ENCODE assay signal across 12 cellular contexts in the genomic region with DNA sequence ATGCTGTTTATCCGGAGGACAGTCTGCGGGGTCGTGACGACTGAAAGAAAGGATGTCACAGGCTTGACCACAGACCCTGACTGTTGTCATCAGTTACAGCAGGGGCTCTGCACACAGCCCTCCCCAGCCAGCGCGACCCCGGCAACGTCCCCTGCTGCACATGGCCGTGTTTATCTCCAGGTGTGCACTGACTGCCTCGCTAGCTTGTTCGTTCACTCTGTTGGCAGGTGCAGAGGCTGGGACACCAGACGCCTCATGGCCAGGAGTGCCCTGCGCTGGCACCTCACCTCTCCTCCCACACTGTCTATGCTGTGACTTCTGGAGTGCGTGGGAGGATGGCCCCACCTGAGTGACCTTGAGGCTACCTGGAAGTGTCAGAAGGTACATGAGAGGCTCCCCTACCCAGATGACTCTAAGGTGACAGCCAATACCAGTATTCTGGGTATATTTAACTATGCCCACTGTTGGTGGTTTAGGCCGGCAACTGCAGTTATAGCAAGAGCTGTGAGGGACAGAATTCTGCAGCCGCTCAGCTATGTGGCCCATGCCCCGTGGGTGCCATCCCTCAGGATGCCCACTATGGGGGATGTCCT. TPM values are rescaled to one million over a fixed set of nuclear protein-coding genes. Genes with fewer than 3 reads are reported as not detected.
DNase-seq lines count a peak whose midpoint lies in the region; ATAC-seq and TF ChIP-seq lines count a peak whose summit lies in the region.
"Had no signal": no experiment of that assay in that cellular context is flagged by ENCODE, and none has a peak within 500 bp of the region (broad histone marks: within the 10 kb centered on the region; RNA-seq: fewer than 3 reads in every experiment).

No MANE protein-coding gene starts in this region.

- H3K79me2 ChIP-seq in mammary epithelial cell (ENCODE audit: insufficient read depth, low read length) (no peaks in the 10 kb centered on the region), osteoblast (ENCODE audit: insufficient read depth, low read length) (no peaks in the 10 kb centered on the region), neural progenitor cell (ENCODE audit: low read depth) (no peaks in the 10 kb centered on the region), PC-3 (ENCODE audit: low read length) (no peaks in the 10 kb centered on the region)

- no peaks in the 10 kb centered on the region for H3K27me3 ChIP-seq in breast epithelium
- H3K27me3 ChIP-seq in mammary epithelial cell (ENCODE audit: insufficient read depth, low read length), result no peaks in the 10 kb centered on the region
- H3K27me3 ChIP-seq in osteoblast (ENCODE audit: insufficient read depth, low read length), result no peaks in the 10 kb centered on the region
- no peaks in the 10 kb centered on the region for H3K27me3 ChIP-seq in uterus
- H3K27me3 ChIP-seq in neural progenitor cell, result no peaks in the 10 kb centered on the region
- H3K27me3 ChIP-seq in PC-3 (ENCODE audit: low read length), result no peaks in the 10 kb centered on the region

- no peaks in the 10 kb centered on the region for H4K20me1 ChIP-seq in mammary epithelial cell (ENCODE audit: insufficient read depth, low read length)
- H4K20me1 ChIP-seq in osteoblast (ENCODE audit: insufficient read depth, low read length), result peaks cover 11% of the 10 kb centered on the region
- peaks cover 6% of the 10 kb centered on the region for H4K20me1 ChIP-seq in neural progenitor cell (ENCODE audit: low read depth)
- H4K20me1 ChIP-seq in PC-3 (ENCODE audit: low read length), result no peaks in the 10 kb centered on the region

- no peak overlapping the region for H2AFZ ChIP-seq in mammary epithelial cell (ENCODE audit: low read depth, low read length)
- no peak overlapping the region for H2AFZ ChIP-seq in osteoblast (ENCODE audit: low read length)
- no peak overlapping the region for H2AFZ ChIP-seq in neural progenitor cell (replicated peaks)
- H2AFZ ChIP-seq in PC-3 (ENCODE audit: low read length), result no peak overlapping the region

- POLR2A ChIA-PET in PC-3 (lab: Charles Lee; ENCODE audit: unreplicated experiment), result no interaction called here

- peaks cover 2% of the 10 kb centered on the region for H3K4me1 Mint-ChIP-seq in neural progenitor cell
- H3K4me1 Mint-ChIP-seq: activated naive CD8-positive, alpha-beta T cell treated with anti-CD3 and anti-CD28 coated beads, Interleukin-2, amount 10 ng/mL, durations not matched to agents 7 days and 5 days had no signal

- H3K36me3 Mint-ChIP-seq in neural progenitor cell, result peaks cover 15% of the 10 kb centered on the region

- H3K4me3 Mint-ChIP-seq in neural progenitor cell, result no peak overlapping the region
- H3K4me3 Mint-ChIP-seq: activated naive CD8-positive, alpha-beta T cell treated with anti-CD3 and anti-CD28 coated beads, Interleukin-2, amount 10 ng/mL, durations not matched to agents 7 days and 5 days; dendritic cell treated with granulocyte-macrophage colony-stimulating factor and Interleukin-4, amounts not matched to agents 40 ng/mL and 50 ng/mL, for 4 days had no signal

- WGBS in mammary epithelial cell (ENCODE audit: low coverage, missing lambda C conversion rate), result 85% methylated on average over 17 of the region's 17 CpGs

- TF ChIP-seq POLR2A in breast epithelium (IDR thresholded peaks at IDR 0.05), result no peak
- TF ChIP-seq POLR2A in uterus (IDR thresholded peaks at IDR 0.05), result no peak

- no peaks in the 10 kb centered on the region for H3K9me2 ChIP-seq in PC-3 (replicated peaks; ENCODE audit: low read length)

- TF ChIP-seq CTCF in breast epithelium (IDR thresholded peaks at IDR 0.05) (no peak), mammary epithelial cell (conservative IDR thresholded peaks at IDR 0.05 in 1 of 2, IDR thresholded peaks at IDR 0.05 in 1 of 2; ENCODE audit: extremely low read depth in 1 of 2, insufficient read depth in 1 of 2, low read depth in 1 of 2, low read length in 2 of 2) (no peak), fibroblast of the aortic adventitia (IDR thresholded peaks at IDR 0.05; ENCODE audit: insufficient read depth, low read length) (no peak), osteoblast (IDR thresholded peaks at IDR 0.05; ENCODE audit: extremely low read depth, low read depth, low read length) (no peak), uterus (IDR thresholded peaks at IDR 0.05) (no peak), neural progenitor cell (IDR thresholded peaks at IDR 0.05) (no peak), PC-3 (conservative IDR thresholded peaks at IDR 0.05; ENCODE audit: low read depth, low read length) (no peak)

- H3K9me3 ChIP-seq in breast epithelium (no peaks in the 10 kb centered on the region), mammary epithelial cell (replicated peaks; ENCODE audit: insufficient read depth, low read length) (no peaks in the 10 kb centered on the region), osteoblast (ENCODE audit: low read depth, low read length) (no peaks in the 10 kb centered on the region), uterus (no peaks in the 10 kb centered on the region), neural progenitor cell (ENCODE audit: low read depth) (no peaks in the 10 kb centered on the region), PC-3 (ENCODE audit: low read length) (no peaks in the 10 kb centered on the region)

- H3K36me3 ChIP-seq in breast epithelium, result no peaks in the 10 kb centered on the region
- peaks cover 22% of the 10 kb centered on the region for H3K36me3 ChIP-seq in mammary epithelial cell (ENCODE audit: insufficient read depth, low read length)
- peaks cover 31% of the 10 kb centered on the region for H3K36me3 ChIP-seq in osteoblast (ENCODE audit: insufficient read depth, low read length)
- no peaks in the 10 kb centered on the region for H3K36me3 ChIP-seq in uterus
- no peaks in the 10 kb centered on the region for H3K36me3 ChIP-seq in neural progenitor cell
- H3K36me3 ChIP-seq in PC-3 (ENCODE audit: low read depth, low read length), result peaks cover 47% of the 10 kb centered on the region

- H3K27ac Mint-ChIP-seq in neural progenitor cell, result no peak overlapping the region
- H3K27ac Mint-ChIP-seq: activated naive CD8-positive, alpha-beta T cell treated with anti-CD3 and anti-CD28 coated beads, Interleukin-2, amount 10 ng/mL, durations not matched to agents 7 days and 5 days; dendritic cell treated with granulocyte-macrophage colony-stimulating factor and Interleukin-4, amounts not matched to agents 40 ng/mL and 50 ng/mL, for 4 days had no signal

- in situ Hi-C loops in mammary epithelial cell (cut with MboI; ENCODE audit: low sequenced_read_pairs in 2 of 2), result no loop called here

- H3K9ac ChIP-seq in mammary epithelial cell (ENCODE audit: insufficient read depth, low read length), result no peak overlapping the region
- H3K9ac ChIP-seq in neural progenitor cell, result no peak overlapping the region
- no peak overlapping the region for H3K9ac ChIP-seq in PC-3 (ENCODE audit: low read length)

- H3K4me2 ChIP-seq in mammary epithelial cell (ENCODE audit: insufficient read depth, low read depth, low read length) (no peak overlapping the region), osteoblast (ENCODE audit: insufficient read depth, low read length) (peak overlapping the region; percentile 71), neural progenitor cell (no peak overlapping the region), PC-3 (ENCODE audit: low read length) (no peak overlapping the region)

- dilution Hi-C loops in mammary epithelial cell (cut with HindIII; ENCODE audit: low sequenced_read_pairs), result no loop called here

- intact Hi-C loops in breast epithelium (cut with DNase I; ENCODE audit: low total_unique reads) (no loop called here), mammary epithelial cell (cut with micrococcal nuclease) (no loop called here), uterus (cut with DNase I; ENCODE audit: low total_unique reads) (no loop called here), PC-3 (cut with micrococcal nuclease) (no loop called here)

- H3K4me3 ChIP-seq in breast epithelium (peak overlapping the region in 1 of 3 donors; percentile 37), mammary epithelial cell (replicated peaks in 1 of 3; ENCODE audit: insufficient read depth in 1 of 3, low read depth in 2 of 3, low read length in 3 of 3) (no peak overlapping the region), fibroblast of the aortic adventitia (ENCODE audit: low read depth, low read length) (peak overlapping the region; percentile 17), osteoblast (ENCODE audit: insufficient read depth, low read length) (peak overlapping the region; percentile 40), uterus (no peak overlapping the region), neural progenitor cell (no peak overlapping the region), PC-3 (ENCODE audit: low read length) (no peak overlapping the region)

- H3K4me1 ChIP-seq in breast epithelium, result peaks cover 6 to 11% of the 10 kb centered on the region in 2 donors
- H3K4me1 ChIP-seq in mammary epithelial cell (ENCODE audit: insufficient read depth, low read length), result no peaks in the 10 kb centered on the region
- peaks cover 17% of the 10 kb centered on the region for H3K4me1 ChIP-seq in osteoblast (ENCODE audit: insufficient read depth, low read length)
- peaks cover 0 to 12% of the 10 kb centered on the region in 2 donors for H3K4me1 ChIP-seq in uterus
- no peaks in the 10 kb centered on the region for H3K4me1 ChIP-seq in neural progenitor cell
- no peaks in the 10 kb centered on the region for H3K4me1 ChIP-seq in PC-3 (ENCODE audit: insufficient read depth, low read length)

- peak overlapping the region; percentile 68 to 91 for H3K27ac ChIP-seq in breast epithelium
- H3K27ac ChIP-seq in mammary epithelial cell (ENCODE audit: insufficient read depth, low read depth, low read length), result no peak overlapping the region
- peak overlapping the region; percentile 67 for H3K27ac ChIP-seq in osteoblast (ENCODE audit: low read depth, low read length)
- H3K27ac ChIP-seq in uterus, result peak overlapping the region; percentile 73 to 77
- no peak overlapping the region for H3K27ac ChIP-seq in neural progenitor cell
- H3K27ac ChIP-seq in PC-3 (ENCODE audit: low read length), result no peak overlapping the region

- H3K27me3 Mint-ChIP-seq in neural progenitor cell (ENCODE audit: insufficient read depth, low read depth), result peaks cover 1% of the 10 kb centered on the region
- H3K27me3 Mint-ChIP-seq: activated naive CD8-positive, alpha-beta T cell treated with anti-CD3 and anti-CD28 coated beads, Interleukin-2, amount 10 ng/mL, durations not matched to agents 7 days and 5 days; dendritic cell treated with granulocyte-macrophage colony-stimulating factor and Interleukin-4, amounts not matched to agents 40 ng/mL and 50 ng/mL, for 4 days had no signal

- no peak for ATAC-seq in PC-3

- BruUV-seq in mammary epithelial cell (replicated peaks; lab: Mats Ljungman, UMichigan), result no TSS peak
- no TSS peak for BruUV-seq in PC-3 (replicated peaks; lab: Mats Ljungman, UMichigan)

- H3F3A ChIP-seq in neural progenitor cell (ENCODE audit: low read depth), result no peaks in the 10 kb centered on the region
- no peaks in the 10 kb centered on the region for H3F3A ChIP-seq in PC-3 (ENCODE audit: low read length, unreplicated experiment)

- no peaks in the 10 kb centered on the region for H3K9me3 Mint-ChIP-seq in neural progenitor cell
- H3K9me3 Mint-ChIP-seq: activated naive CD8-positive, alpha-beta T cell treated with anti-CD3 and anti-CD28 coated beads, Interleukin-2, amount 10 ng/mL, durations not matched to agents 7 days and 5 days; dendritic cell treated with granulocyte-macrophage colony-stimulating factor and Interleukin-4, amounts not matched to agents 40 ng/mL and 50 ng/mL, for 4 days had no signal

- DNase-seq in breast epithelium (ENCODE audit: low spot score in 2 of 2), result no peak
- no peak for DNase-seq in mammary epithelial cell
- DNase-seq in fibroblast of the aortic adventitia (ENCODE audit: low read depth), result no peak
- peak; percentile 73 for DNase-seq in osteoblast (ENCODE audit: insufficient read length, low spot score, missing footprints)
- DNase-seq in uterus, result no peak
- no peak for DNase-seq in NCI-H774 (lab: John Stamatoyannopoulos, UW)
- no peak for DNase-seq in neural progenitor cell (ENCODE audit: low spot score)
- no peak for DNase-seq in PC-3
- DNase-seq: activated CD4-positive, CD25-positive, alpha-beta regulatory T cell; activated CD8-positive, alpha-beta memory T cell treated with anti-CD3 and anti-CD28 coated beads, Interleukin-2, amount 50 U/mL, for 48 hours; activated naive CD8-positive, alpha-beta T cell treated with anti-CD3 and anti-CD28 coated beads, Interleukin-2, amount 10 ng/mL, durations not matched to agents 7 days and 5 days had no signal

- CTCF ChIA-PET in mammary epithelial cell (lab: Charles Lee; ENCODE audit: low non-redundant PET), result no interaction called here
- CTCF ChIA-PET in PC-3 (lab: Charles Lee), result no interaction called here

RNA-seq across cellular contexts. Expression of a gene that starts 12.2 kb away (rescaled TPM):
- 10 to 100 TPM; 44.3 to 89.1 (median 51.7) TPM for total RNA-seq in breast epithelium
- total RNA-seq in mammary epithelial cell, result 10 to 100 TPM; 30.2 to 66.3 TPM
- polyA plus RNA-seq in mammary epithelial cell, result 83.0 TPM
- 14.2 TPM for polyA minus RNA-seq in mammary epithelial cell
- 57.8 and 62.9 TPM in 2 replicates for total RNA-seq in fibroblast of the aortic adventitia (ENCODE audit: low replicate concordance)
- total RNA-seq in osteoblast, result 45.7 and 51.0 TPM in 2 replicates
- 10 to 100 TPM; 29.2 to 52.7 (median 36.9) TPM for total RNA-seq in uterus
- 32.3 and 40.6 TPM in 2 replicates for total RNA-seq in neural progenitor cell (ENCODE audit: low replicate concordance)
- 200 and 230 TPM in 2 replicates for total RNA-seq in PC-3 (2014; rRNA removed)

RNA-seq across cellular contexts. Expression of a gene that starts 12.2 kb away (rescaled TPM):
- 10 to 100 TPM in 2 of 3 donors, 1 to 10 TPM in 1; 9.8 to 18.4 (median 13.6) TPM for total RNA-seq in breast epithelium
- total RNA-seq in mammary epithelial cell, result 10 to 100 TPM in 1 of 2 donors, 1 to 10 TPM in 1; 8.2 to 19.6 TPM
- 8.9 TPM for polyA plus RNA-seq in mammary epithelial cell
- polyA minus RNA-seq in mammary epithelial cell, result 29.0 TPM
- total RNA-seq in fibroblast of the aortic adventitia (ENCODE audit: low replicate concordance), result 10.8 and 11.0 TPM in 2 replicates
- total RNA-seq in osteoblast, result 10.9 and 11.8 TPM in 2 replicates
- total RNA-seq in uterus, result 10 to 100 TPM in 3 of 4 donors, under 1 TPM in 1; 0.88 to 38.5 (median 19.9) TPM
- total RNA-seq in neural progenitor cell (ENCODE audit: low replicate concordance), result 13.6 and 16.5 TPM in 2 replicates
- total RNA-seq in PC-3 (2014; rRNA removed), result 20.5 and 22.5 TPM in 2 replicates

RNA-seq across cellular contexts. Expression of a gene that starts 49.7 kb away (rescaled TPM):
- 10 to 100 TPM; 22.2 to 62.6 (median 30.4) TPM for total RNA-seq in breast epithelium
- total RNA-seq in mammary epithelial cell, result 10 to 100 TPM; 51.8 to 54.8 TPM
- polyA plus RNA-seq in mammary epithelial cell, result 13.7 TPM
- polyA minus RNA-seq in mammary epithelial cell, result 41.0 TPM
- total RNA-seq in fibroblast of the aortic adventitia (ENCODE audit: low replicate concordance), result 16.6 and 45.6 TPM in 2 replicates
- total RNA-seq in osteoblast, result 29.3 and 30.4 TPM in 2 replicates
- total RNA-seq in uterus, result 100 to 1,000 TPM in 2 of 4 donors, 10 to 100 TPM in 2; 27.2 to 125 (median 67.9) TPM
- 0.64 and 0.90 TPM in 2 replicates for total RNA-seq in neural progenitor cell (ENCODE audit: low replicate concordance)
- total RNA-seq in PC-3 (2014; rRNA removed), result 38.1 and 53.2 TPM in 2 replicates

Comparison
In these comparisons a context has a peak if more than half of its experiments do, and no peak if none do; other contexts are left out.
1. H3K27ac ChIP-seq: peak in breast epithelium (2 of 2), osteoblast (single experiment) and uterus (2 of 2); none in mammary epithelial cell (single experiment), neural progenitor cell (single experiment) and PC-3 (single experiment).
2. H3K4me3 ChIP-seq: peak in fibroblast of the aortic adventitia (single experiment) and osteoblast (single experiment); none in mammary epithelial cell (0 of 3), uterus (0 of 2), neural progenitor cell (single experiment) and PC-3 (single experiment).